ENCODE assay signal across 21 cellular contexts in the genomic region with DNA sequence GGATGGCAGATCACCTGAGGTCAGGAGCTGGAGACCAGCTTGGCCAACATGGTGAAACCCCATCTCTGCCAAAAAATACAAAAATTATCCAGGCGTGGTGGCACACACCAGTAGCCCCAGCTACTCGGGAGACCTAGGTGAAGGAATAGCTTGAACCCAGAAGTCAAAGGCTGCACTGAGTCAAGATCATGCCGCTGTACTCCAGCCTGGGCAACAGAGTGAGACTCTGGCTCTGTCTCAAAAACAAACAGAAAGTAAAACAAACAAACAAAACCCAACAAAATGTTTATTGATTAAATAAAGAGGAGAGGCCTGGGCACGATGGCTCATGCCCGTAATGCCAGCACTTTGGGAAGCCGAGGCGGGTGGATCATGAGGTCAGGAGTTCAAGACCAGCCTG. TPM values are rescaled to one million over a fixed set of nuclear protein-coding genes. Genes with fewer than 3 reads are reported as not detected.
DNase-seq lines count a peak whose midpoint lies in the region; ATAC-seq, FAIRE-seq and TF ChIP-seq lines count a peak whose summit lies in the region.
"Had no signal": no experiment of that assay in that cellular context is flagged by ENCODE, and none has a peak within 500 bp of the region (broad histone marks: within the 10 kb centered on the region; RNA-seq: fewer than 3 reads in every experiment).

No MANE protein-coding gene starts in this region.

- 90% methylated on average over 7 of the region's 7 CpGs for WGBS in mammary epithelial cell (ENCODE audit: low coverage, missing lambda C conversion rate)
- 86 to 87% methylated on average over 7 of the region's 7 CpGs for WGBS in pancreas, 2 donors

- no peaks in the 10 kb centered on the region for H3K9me3 Mint-ChIP-seq in MCF 10A (ENCODE audit: unreplicated experiment)
- H3K9me3 Mint-ChIP-seq: CD8-positive, alpha-beta T cell had no signal

- H3K4me3 ChIP-seq in mammary epithelial cell (replicated peaks in 1 of 3; ENCODE audit: insufficient read depth in 1 of 3, low read depth in 2 of 3, low read length in 3 of 3), result no peak overlapping the region
- H3K4me3 ChIP-seq in Panc1 (ENCODE audit: low read depth in 2 of 2, low read length in 2 of 2), result no peak overlapping the region
- H3K4me3 ChIP-seq in pancreas, result no peak overlapping the region
- H3K4me3 ChIP-seq: SJSA1 had no signal

- CTCF ChIA-PET in MCF 10A (lab: Yijun Ruan, JAX) (interaction anchor here (0.6 kb wide), 1 partner anchor 141 kb away, joined by 3 read pairs; no protein-coding TSS in a partner anchor), mammary epithelial cell (lab: Charles Lee; ENCODE audit: low non-redundant PET) (no interaction called here), Panc1 (lab: Charles Lee) (interaction anchor here (0.6 kb wide), 1 partner anchor 97 kb away, joined by 4 read pairs; no protein-coding TSS in a partner anchor)

- H3K9ac ChIP-seq in mammary epithelial cell (ENCODE audit: insufficient read depth, low read length), result no peak overlapping the region

- peaks cover 22% of the 10 kb centered on the region for H3K36me3 ChIP-seq in mammary epithelial cell (ENCODE audit: insufficient read depth, low read length)
- peaks cover 13% of the 10 kb centered on the region for H3K36me3 ChIP-seq in Panc1 (ENCODE audit: control insufficient read depth, insufficient read depth, low read length)
- H3K36me3 ChIP-seq in pancreas, result peaks cover 0 to 12% (median 0%) of the 10 kb centered on the region in 3 donors

- H3K27ac ChIP-seq in mammary epithelial cell (ENCODE audit: insufficient read depth, low read depth, low read length), result no peak overlapping the region
- no peak overlapping the region for H3K27ac ChIP-seq in Panc1 (ENCODE audit: low read length)
- no peak overlapping the region for H3K27ac ChIP-seq in pancreas
- H3K27ac ChIP-seq: SJSA1 had no signal

- peaks cover 78% of the 10 kb centered on the region for H3K79me2 ChIP-seq in mammary epithelial cell (ENCODE audit: insufficient read depth, low read length)

- H3K36me3 Mint-ChIP-seq in MCF 10A (ENCODE audit: insufficient read depth, unreplicated experiment), result peaks cover 49% of the 10 kb centered on the region

- BruUV-seq in MCF 10A (replicated peaks; lab: Mats Ljungman, UMichigan), result no TSS peak
- BruUV-seq in mammary epithelial cell (replicated peaks; lab: Mats Ljungman, UMichigan), result no TSS peak
- no TSS peak for BruUV-seq in Panc1 (replicated peaks; lab: Mats Ljungman, UMichigan)

- POLR2A ChIA-PET in MCF 10A (lab: Yijun Ruan, JAX), result interaction anchor here (0.6 to 11.3 kb wide), 3 partner anchors 9 to 99 kb away, joined by 3 to 271 read pairs (median 3); a partner anchor contains a TSS
- POLR2A ChIA-PET in Panc1 (lab: Charles Lee), result no interaction called here

- no peak overlapping the region for H2AFZ ChIP-seq in mammary epithelial cell (ENCODE audit: low read depth, low read length)

- H3K4me1 Mint-ChIP-seq in MCF 10A (ENCODE audit: insufficient read depth, unreplicated experiment), result peaks cover 5% of the 10 kb centered on the region

- no peak for DNase-seq in MCF 10A (ENCODE audit: unreplicated experiment)
- DNase-seq in mammary epithelial cell, result no peak
- no peak for DNase-seq in Panc1 (ENCODE audit: low read depth, low spot score)
- no peak for DNase-seq in left lobe of liver (ENCODE audit: low spot score)
- DNase-seq in pancreas, result no peak
- no peak for DNase-seq in NCI-H1092 treated with DMSO at 0.1 percent for 48 hours (lab: John Stamatoyannopoulos, UW)
- DNase-seq: DMS79, GDM1, GOT3, NCI-H1436, NCI-H2029 treated with DMSO at 0.1 percent for 48 hours, NCI-H2171 treated with DMSO at 0.1 percent for 48 hours, NCI-H446 treated with DMSO at 0.1 percent for 48 hours, NCI-H748 treated with DMSO at 0.1 percent for 48 hours, OCI-M1 had no signal

- H3K27ac Mint-ChIP-seq in MCF 10A (ENCODE audit: low read depth, unreplicated experiment), result peak overlapping the region; percentile 42
- H3K27ac Mint-ChIP-seq: CD8-positive, alpha-beta T cell had no signal

- no peaks in the 10 kb centered on the region for H3K4me1 ChIP-seq in mammary epithelial cell (ENCODE audit: insufficient read depth, low read length)
- no peaks in the 10 kb centered on the region; the same call in 1 of the 2 replicates for H3K4me1 ChIP-seq in Panc1 (ENCODE audit: control insufficient read depth, insufficient read depth, low read length)
- peaks cover 6 to 20% (median 8%) of the 10 kb centered on the region in 3 donors for H3K4me1 ChIP-seq in pancreas

- no peak overlapping the region for H3K4me3 Mint-ChIP-seq in MCF 10A (ENCODE audit: unreplicated experiment)
- H3K4me3 Mint-ChIP-seq: CD8-positive, alpha-beta T cell had no signal

- no peak for FAIRE-seq in pancreas (lab: Jason Lieb, UNC)
- FAIRE-seq: D721Med, GM12891, GM18507 had no signal

- intact Hi-C loops in MCF 10A (cut with micrococcal nuclease), result no loop called here
- intact Hi-C loops in mammary epithelial cell (cut with micrococcal nuclease), result no loop called here
- intact Hi-C loops in Panc1 (cut with micrococcal nuclease; ENCODE audit: unreplicated experiment), result no loop called here
- intact Hi-C loops in pancreas (cut with DNase I), result no loop called here

- no peak for TF ChIP-seq CTCF in MCF 10A (IDR thresholded peaks at IDR 0.05; ENCODE audit: unreplicated experiment)
- TF ChIP-seq CTCF in mammary epithelial cell (conservative IDR thresholded peaks at IDR 0.05 in 1 of 2, IDR thresholded peaks at IDR 0.05 in 1 of 2; ENCODE audit: extremely low read depth in 1 of 2, insufficient read depth in 1 of 2, low read depth in 1 of 2, low read length in 2 of 2), result no peak
- no peak for TF ChIP-seq CTCF in Panc1 (IDR thresholded peaks at IDR 0.05)
- TF ChIP-seq CTCF in pancreas (IDR thresholded peaks at IDR 0.05), result no peak

- H4K20me1 ChIP-seq in mammary epithelial cell (ENCODE audit: insufficient read depth, low read length), result no peaks in the 10 kb centered on the region

- in situ Hi-C loops in mammary epithelial cell (cut with MboI; ENCODE audit: low sequenced_read_pairs in 2 of 2), result no loop called here
- in situ Hi-C loops in Panc1 (cut with HindIII; ENCODE audit: low pct_unique_long_range_greater_than_20kb, low sequenced_read_pairs), result no loop called here

- no peaks in the 10 kb centered on the region for H3K27me3 ChIP-seq in mammary epithelial cell (ENCODE audit: insufficient read depth, low read length)
- no peaks in the 10 kb centered on the region for H3K27me3 ChIP-seq in Panc1 (ENCODE audit: control insufficient read depth, insufficient read depth, low read length)
- no peaks in the 10 kb centered on the region for H3K27me3 ChIP-seq in pancreas
- H3K27me3 ChIP-seq: SJSA1 had no signal

- H3K4me2 ChIP-seq in mammary epithelial cell (ENCODE audit: insufficient read depth, low read depth, low read length), result no peak overlapping the region

- ATAC-seq in Panc1 (peak; percentile 18; the same call in 1 of the 2 replicates), left lobe of liver (peak; percentile 17), pancreas (no peak), GM18520 (IDR thresholded peaks at IDR 0.05; ENCODE audit: unreplicated experiment) (no peak)
- ATAC-seq: CD8-positive, alpha-beta T cell had no signal

- H3K9me3 ChIP-seq in mammary epithelial cell (replicated peaks; ENCODE audit: insufficient read depth, low read length) (no peaks in the 10 kb centered on the region), Panc1 (ENCODE audit: control insufficient read depth, insufficient read depth, low read depth, low read length) (no peaks in the 10 kb centered on the region), pancreas (no peaks in the 10 kb centered on the region)
- H3K9me3 ChIP-seq: SJSA1 had no signal

- H3K27me3 Mint-ChIP-seq in MCF 10A (ENCODE audit: insufficient read depth, unreplicated experiment), result no peaks in the 10 kb centered on the region

- dilution Hi-C loops in mammary epithelial cell (cut with HindIII; ENCODE audit: low sequenced_read_pairs), result no loop called here

RNA-seq across cellular contexts. Expression of a gene that starts 5.5 kb away (rescaled TPM):
- total RNA-seq in MCF 10A (2022), result 33.4 and 41.8 TPM in 2 replicates
- total RNA-seq in mammary epithelial cell, result 10 to 100 TPM; 17.0 to 30.9 TPM
- polyA plus RNA-seq in mammary epithelial cell, result 12.0 TPM
- 11.5 TPM for polyA minus RNA-seq in mammary epithelial cell
- 32.5 TPM for total RNA-seq in Panc1 (2021; ENCODE audit: unreplicated experiment)
- polyA plus RNA-seq in Panc1 (2012; ENCODE audit: insufficient read length), result 16.9 TPM
- total RNA-seq in left lobe of liver, result 9.9 TPM
- 10 to 100 TPM in 3 of 6 donors, 1 to 10 TPM in 3; 8.6 to 14.6 (median 10.0) TPM for total RNA-seq in pancreas
- polyA plus RNA-seq in pancreas, result 10 to 100 TPM; 17.8 to 23.7 TPM

RNA-seq across cellular contexts. Expression of a gene that starts 31.5 kb away (rescaled TPM):
- total RNA-seq in MCF 10A (2022), result 74.9 and 93.4 TPM in 2 replicates
- 10 to 100 TPM; 26.3 to 88.5 TPM for total RNA-seq in mammary epithelial cell
- polyA plus RNA-seq in mammary epithelial cell, result 20.5 TPM
- polyA minus RNA-seq in mammary epithelial cell, result 4.5 TPM
- 57.8 TPM for total RNA-seq in Panc1 (2021; ENCODE audit: unreplicated experiment)
- polyA plus RNA-seq in Panc1 (2012; ENCODE audit: insufficient read length), result 53.5 TPM
- 25.2 TPM for total RNA-seq in left lobe of liver
- total RNA-seq in pancreas, result 10 to 100 TPM; 17.1 to 37.3 (median 26.5) TPM
- 10 to 100 TPM; 38.2 to 70.6 TPM for polyA plus RNA-seq in pancreas

RNA-seq across cellular contexts. Expression of a gene that starts 31.8 kb away (rescaled TPM):
- total RNA-seq in MCF 10A (2022) (18.0 and 26.1 TPM in 2 replicates), mammary epithelial cell (10 to 100 TPM; 12.7 to 32.9 TPM), Panc1 (2021; ENCODE audit: unreplicated experiment) (53.9 TPM), left lobe of liver (2.4 TPM), pancreas (1 to 10 TPM; 2.7 to 5.9 (median 4.2) TPM)
- polyA plus RNA-seq in mammary epithelial cell (18.4 TPM), pancreas (10 to 100 TPM in 1 of 2 donors, 1 to 10 TPM in 1; 6.6 to 10.2 TPM)
- 23.3 TPM for polyA minus RNA-seq in mammary epithelial cell
- polyA plus RNA-seq in Panc1 (2012; ENCODE audit: insufficient read length), result 11.4 TPM

Comparison
In these comparisons a context has a peak if more than half of its experiments do, and no peak if none do; other contexts are left out.
1. ATAC-seq: peak in Panc1 (single experiment) and left lobe of liver (single experiment); none in pancreas (0 of 4) and GM18520 (single experiment).